Comparison of ENCODE assay signal across 8 cellular contexts in the genomic region with DNA sequence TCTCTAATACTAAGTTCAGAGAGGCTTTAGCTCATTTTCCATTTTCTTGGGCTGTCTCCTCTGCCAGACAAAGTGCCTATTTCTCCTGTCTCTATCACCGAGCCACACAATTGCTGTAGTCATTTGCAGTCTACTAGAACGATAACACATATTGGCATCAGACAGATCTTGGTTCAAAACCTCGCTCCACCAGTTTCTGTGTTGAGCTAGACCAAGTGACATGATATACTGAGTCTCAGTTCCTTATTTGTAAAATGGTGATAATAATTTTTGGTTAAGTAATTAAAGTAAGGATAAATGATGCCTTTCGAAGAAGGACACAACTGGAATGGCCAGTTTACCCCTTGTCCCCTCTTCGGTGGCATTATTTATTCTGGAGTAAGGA. TPM values are rescaled to one million over a fixed set of nuclear protein-coding genes. Genes with fewer than 3 reads are reported as not detected.
DNase-seq lines count a peak whose midpoint lies in the region; ATAC-seq, FAIRE-seq and TF ChIP-seq lines count a peak whose summit lies in the region.

No MANE protein-coding gene starts in this region.

- H3K4me3 Mint-ChIP-seq in CD4-positive, CD25-positive, alpha-beta regulatory T cell, result peak overlapping the region; percentile 94 to 98 (median 96)

- TF ChIP-seq POLR2A in gastrocnemius medialis (IDR thresholded peaks at IDR 0.05), result no peak
- no peak for TF ChIP-seq POLR2A in H54 (IDR thresholded peaks at IDR 0.05; ENCODE audit: low read depth, low read length)

- no peak for ATAC-seq in CD4-positive, CD25-positive, alpha-beta regulatory T cell (ENCODE audit: low read depth in 2 of 2)
- ATAC-seq in GM21526 (IDR thresholded peaks at IDR 0.05; ENCODE audit: low FRiP score, unreplicated experiment) (peak; percentile 27), gastrocnemius medialis (peak in 1 of 2 donors; percentile 2)

- H3K27me3 Mint-ChIP-seq in CD4-positive, CD25-positive, alpha-beta regulatory T cell, result peaks cover 14% of the 10 kb centered on the region

- no peaks in the 10 kb centered on the region for H3K27me3 ChIP-seq in CD4-positive, CD25-positive, alpha-beta regulatory T cell (ENCODE audit: control insufficient read depth, insufficient read depth, low read length)
- no peaks in the 10 kb centered on the region for H3K27me3 ChIP-seq in HUES64 (ENCODE audit: insufficient read depth, low read length)
- H3K27me3 ChIP-seq in effector memory CD4-positive, alpha-beta T cell (replicated peaks; ENCODE audit: control insufficient read depth, insufficient read depth, low read length, poor library complexity, severe bottlenecking), result no peaks in the 10 kb centered on the region
- no peaks in the 10 kb centered on the region for H3K27me3 ChIP-seq in gastrocnemius medialis

- 75% methylated on average over 5 of the region's 5 CpGs for WGBS in HUES64

- TF ChIP-seq CTCF in gastrocnemius medialis (IDR thresholded peaks at IDR 0.05 in 4 of 5, conservative IDR thresholded peaks at IDR 0.05 in 1 of 5) (no peak), GM13977 (IDR thresholded peaks at IDR 0.05; ENCODE audit: extremely low read depth, insufficient read depth, missing control alignments) (no peak)

- intact Hi-C loops in gastrocnemius medialis (cut with DNase I; ENCODE audit: low total_unique reads), result loop anchor here (1.0 to 5.0 kb wide), 3 partner anchors 17 to 108 kb away; no protein-coding TSS in a partner anchor

- peak overlapping the region; percentile 67 for H3K4me3 ChIP-seq in CD4-positive, CD25-positive, alpha-beta regulatory T cell (ENCODE audit: low read depth, low read length)
- H3K4me3 ChIP-seq in HUES64 (ENCODE audit: low read length), result peak overlapping the region; percentile 25; the same call in 1 of the 2 replicates
- no peak overlapping the region for H3K4me3 ChIP-seq in effector memory CD4-positive, alpha-beta T cell (ENCODE audit: insufficient read depth, low read depth, low read length, poor library complexity, severe bottlenecking)
- H3K4me3 ChIP-seq in gastrocnemius medialis, result peak overlapping the region in 2 of 4 donors; percentile 19 to 90

- peaks cover 45% of the 10 kb centered on the region for H3K4me1 ChIP-seq in CD4-positive, CD25-positive, alpha-beta regulatory T cell (ENCODE audit: control insufficient read depth, insufficient read depth, low read length, poor library complexity, severe bottlenecking)
- H3K4me1 ChIP-seq in HUES64 (ENCODE audit: insufficient read depth, low read length) (peaks cover 31% of the 10 kb centered on the region), gastrocnemius medialis (peaks cover 33 to 38% of the 10 kb centered on the region in 2 donors)
- H3K4me1 ChIP-seq in effector memory CD4-positive, alpha-beta T cell (ENCODE audit: control insufficient read depth, insufficient read depth, low read length, poor library complexity, severe bottlenecking), result peaks cover 20% of the 10 kb centered on the region

- no peaks in the 10 kb centered on the region for H3K9me3 Mint-ChIP-seq in CD4-positive, CD25-positive, alpha-beta regulatory T cell

- H3K4me1 Mint-ChIP-seq in CD4-positive, CD25-positive, alpha-beta regulatory T cell, result peaks cover 20 to 52% (median 36%) of the 10 kb centered on the region in 4 donors

- no peaks in the 10 kb centered on the region for H3K36me3 ChIP-seq in CD4-positive, CD25-positive, alpha-beta regulatory T cell (ENCODE audit: control insufficient read depth, insufficient read depth, low read length)
- H3K36me3 ChIP-seq in HUES64 (ENCODE audit: insufficient read depth, low read length) (no peaks in the 10 kb centered on the region), gastrocnemius medialis (no peaks in the 10 kb centered on the region)
- no peaks in the 10 kb centered on the region for H3K36me3 ChIP-seq in effector memory CD4-positive, alpha-beta T cell (ENCODE audit: control insufficient read depth, insufficient read depth, low read length)

- peaks cover 13% of the 10 kb centered on the region for H3K36me3 Mint-ChIP-seq in CD4-positive, CD25-positive, alpha-beta regulatory T cell

- peak overlapping the region; percentile 39; the same call in 1 of the 2 replicates for H3K9ac ChIP-seq in HUES64 (ENCODE audit: low read depth, low read length)

- no peaks in the 10 kb centered on the region for H3K9me3 ChIP-seq in CD4-positive, CD25-positive, alpha-beta regulatory T cell (ENCODE audit: control insufficient read depth in 2 of 2, low read length in 2 of 2)
- no peaks in the 10 kb centered on the region for H3K9me3 ChIP-seq in HUES64 (ENCODE audit: insufficient read depth, low read depth, low read length)
- no peaks in the 10 kb centered on the region for H3K9me3 ChIP-seq in effector memory CD4-positive, alpha-beta T cell (ENCODE audit: control insufficient read depth, low read length)
- no peaks in the 10 kb centered on the region for H3K9me3 ChIP-seq in gastrocnemius medialis

- in situ Hi-C loops in gastrocnemius medialis (cut with MboI; ENCODE audit: low sequenced_read_pairs in 4 of 4), result loop anchor here in 1 of 4 donors (10.0 kb wide), 1 partner anchor 69 kb away; no protein-coding TSS in a partner anchor
- in situ Hi-C loops in GM13977 (cut with MboI; ENCODE audit: low pct_unique_long_range_greater_than_20kb, low sequenced_read_pairs, unreplicated experiment), result no loop called here

- no peak for DNase-seq in CD4-positive, CD25-positive, alpha-beta regulatory T cell
- no peak for DNase-seq in effector memory CD4-positive, alpha-beta T cell
- no peak for DNase-seq in gastrocnemius medialis
- DNase-seq in H54 (ENCODE audit: insufficient read length, low spot score), result no peak
- DNase-seq in GM13977 (ENCODE audit: low spot score), result no peak
- DNase-seq in kidney tubule cell (ENCODE audit: low spot score), result no peak

- peak overlapping the region; percentile 89 for H3K27ac ChIP-seq in CD4-positive, CD25-positive, alpha-beta regulatory T cell (ENCODE audit: insufficient read depth, low read length, poor library complexity, severe bottlenecking)
- H3K27ac ChIP-seq in HUES64 (ENCODE audit: low read depth, low read length) (peak overlapping the region; percentile 31; the same call in 1 of the 2 replicates), gastrocnemius medialis (peak overlapping the region; percentile 96 to 99 (median 98))
- H3K27ac ChIP-seq in effector memory CD4-positive, alpha-beta T cell (ENCODE audit: insufficient read depth, low read length, poor library complexity, severe bottlenecking), result peak overlapping the region; percentile 91

- FAIRE-seq in H54 (lab: Jason Lieb, UNC), result no peak

- H3K27ac Mint-ChIP-seq in CD4-positive, CD25-positive, alpha-beta regulatory T cell, result peak overlapping the region; percentile 98 to 99 (median 98)

RNA-seq across cellular contexts. Expression of a gene that starts 0.4 kb away (rescaled TPM):
- 156 TPM for total RNA-seq in CD4-positive, CD25-positive, alpha-beta regulatory T cell
- polyA plus RNA-seq in CD4-positive, CD25-positive, alpha-beta regulatory T cell, result 100 to 1,000 TPM; 179 to 200 (median 186) TPM
- 95.4 TPM for polyA plus RNA-seq in HUES64 (2013, experiment 1 of 2)
- polyA plus RNA-seq in HUES64 (2013, experiment 2 of 2), result 110 TPM
- total RNA-seq in gastrocnemius medialis, result 100 to 1,000 TPM; 102 to 190 (median 149) TPM

Comparison
In these comparisons a context has a peak if more than half of its experiments do, and no peak if none do; other contexts are left out.
1. H3K27ac ChIP-seq: peak in every context shown above with its lines; median percentile 98 in gastrocnemius medialis; 91 in effector memory CD4-positive, alpha-beta T cell; 89 in CD4-positive, CD25-positive, alpha-beta regulatory T cell; 31 in HUES64.